In the genomic region with DNA sequence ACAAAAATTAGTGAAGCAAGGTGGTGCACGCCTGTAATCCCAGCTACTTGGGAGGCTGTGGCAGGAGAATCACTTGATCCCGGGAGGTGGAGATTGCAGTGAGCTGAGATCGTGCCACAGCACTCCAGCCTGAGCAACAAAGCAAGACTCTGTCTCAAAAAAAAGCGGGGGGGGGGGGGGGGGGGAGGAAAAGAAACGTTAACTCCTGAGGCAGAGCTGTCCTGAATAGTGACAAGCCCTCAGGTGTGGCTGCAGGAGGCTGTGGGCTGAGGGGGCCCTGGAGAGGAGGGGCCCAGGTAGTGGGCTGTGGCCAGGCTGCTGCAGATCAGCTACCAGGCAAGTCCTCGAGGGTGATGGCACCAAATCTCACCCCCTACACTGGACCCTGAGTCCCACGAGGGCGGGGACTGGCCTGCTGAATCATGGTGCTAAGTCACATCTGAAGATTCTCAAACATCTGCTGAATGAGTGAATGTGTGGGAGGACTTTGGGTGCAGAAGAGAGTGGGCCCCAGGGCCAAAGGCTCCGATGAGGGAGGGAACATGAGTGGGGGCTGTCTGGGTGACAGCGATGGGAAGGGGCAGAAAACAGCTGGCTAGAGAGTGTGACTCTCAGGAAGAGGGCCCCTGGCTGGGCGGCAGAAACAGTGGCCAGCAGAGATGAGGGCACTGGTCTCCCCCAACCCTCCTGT, we compare ENCODE assay signal across 27 cellular contexts. TPM values are rescaled to one million over a fixed set of nuclear protein-coding genes. Genes with fewer than 3 reads are reported as not detected.
DNase-seq lines count a peak whose midpoint lies in the region; ATAC-seq and TF ChIP-seq lines count a peak whose summit lies in the region.
"Had no signal": no experiment of that assay in that cellular context is flagged by ENCODE, and none has a peak within 500 bp of the region (broad histone marks: within the 10 kb centered on the region; RNA-seq: fewer than 3 reads in every experiment).

No MANE protein-coding gene starts in this region.

- H2AFZ ChIP-seq in ACC112 (ENCODE audit: low read length, unreplicated experiment) = peak overlapping the region; percentile 12
- H2AFZ ChIP-seq in GM23338 = no peak overlapping the region

- POLR2A ChIA-PET in Panc1 (lab: Charles Lee) = no interaction called here

- H3K4me3 Mint-ChIP-seq in GM23338 = no peak overlapping the region
- H3K4me3 Mint-ChIP-seq: activated naive CD8-positive, alpha-beta T cell treated with anti-CD3 and anti-CD28 coated beads for 36 hours; mesothelial cell of epicardium; naive thymus-derived CD8-positive, alpha-beta T cell; stimulated activated memory B cell treated with anti-CD40 and anti-IgM and Interleukin-4, amounts not matched to agents 10 μg/mL and 1 μg/mL and 100 μg/mL, for 72 hours had no signal

- no peaks in the 10 kb centered on the region for H3F3A ChIP-seq in GM23338 (replicated peaks; ENCODE audit: low read depth)

- H3K4me3 ChIP-seq in ACC112 (ENCODE audit: low read depth, low read length) = peak overlapping the region; percentile 16; the same call in 1 of the 2 replicates
- no peak overlapping the region for H3K4me3 ChIP-seq in GM23338
- H3K4me3 ChIP-seq in Panc1 (ENCODE audit: low read depth in 2 of 2, low read length in 2 of 2) = no peak overlapping the region
- no peak overlapping the region for H3K4me3 ChIP-seq in fibroblast of mammary gland (ENCODE audit: control insufficient read depth, low read depth, low read length)
- no peak overlapping the region for H3K4me3 ChIP-seq in testis
- no peak overlapping the region for H3K4me3 ChIP-seq in esophagus squamous epithelium
- H3K4me3 ChIP-seq: spleen, suprapubic skin, uterus had no signal

- H3K36me3 Mint-ChIP-seq in GM23338 (ENCODE audit: low read depth) = peaks cover 43% of the 10 kb centered on the region
- H3K36me3 Mint-ChIP-seq: activated naive CD8-positive, alpha-beta T cell treated with anti-CD3 and anti-CD28 coated beads for 36 hours; naive thymus-derived CD8-positive, alpha-beta T cell; stimulated activated memory B cell treated with anti-CD40 and anti-IgM and Interleukin-4, amounts not matched to agents 10 μg/mL and 1 μg/mL and 100 μg/mL, for 72 hours had no signal

- no peaks in the 10 kb centered on the region for H3K79me2 ChIP-seq in ACC112 (ENCODE audit: control insufficient read depth, insufficient read depth, low read length, unreplicated experiment)
- no peaks in the 10 kb centered on the region for H3K79me2 ChIP-seq in GM23338 (replicated peaks; ENCODE audit: insufficient read depth)

- BruUV-seq in Panc1 (replicated peaks; lab: Mats Ljungman, UMichigan) = no TSS peak

- H3K4me1 ChIP-seq in ACC112 (ENCODE audit: control insufficient read depth, insufficient read depth, low read length, unreplicated experiment) = peaks cover 13% of the 10 kb centered on the region
- no peaks in the 10 kb centered on the region for H3K4me1 ChIP-seq in GM23338 (ENCODE audit: insufficient read depth)
- H3K4me1 ChIP-seq in Panc1 (ENCODE audit: control insufficient read depth, insufficient read depth, low read length) = no peaks in the 10 kb centered on the region
- no peaks in the 10 kb centered on the region for H3K4me1 ChIP-seq in testis
- H3K4me1 ChIP-seq in esophagus squamous epithelium = no peaks in the 10 kb centered on the region
- H3K4me1 ChIP-seq: spleen, suprapubic skin, uterus had no signal

- H3K36me3 ChIP-seq in ACC112 (ENCODE audit: insufficient read depth, low read length) (no peaks in the 10 kb centered on the region), GM23338 (ENCODE audit: insufficient read depth) (no peaks in the 10 kb centered on the region), Panc1 (ENCODE audit: control insufficient read depth, insufficient read depth, low read length) (no peaks in the 10 kb centered on the region), testis (ENCODE audit: low read depth, missing control alignments) (no peaks in the 10 kb centered on the region), esophagus squamous epithelium (no peaks in the 10 kb centered on the region)
- H3K36me3 ChIP-seq: spleen, suprapubic skin, uterus had no signal

- TF ChIP-seq CTCF in GM23338 (conservative IDR thresholded peaks at IDR 0.05; ENCODE audit: low read depth in 2 of 2) (no peak), Panc1 (IDR thresholded peaks at IDR 0.05) (no peak), fibroblast of mammary gland (conservative IDR thresholded peaks at IDR 0.05; ENCODE audit: control insufficient read depth, insufficient read depth, low read depth, low read length) (no peak), testis (IDR thresholded peaks at IDR 0.05) (no peak), esophagus squamous epithelium (IDR thresholded peaks at IDR 0.05) (no peak)

- WGBS in testis, 2 donors = 70 to 85% methylated on average over 7 to 11 of the region's 11 CpGs
- WGBS in esophagus squamous epithelium, 2 donors = 54 to 62% methylated on average over 6 to 8 of the region's 11 CpGs

- H3K27me3 Mint-ChIP-seq in GM23338 (ENCODE audit: insufficient read depth, low read depth, poor library complexity) = no peaks in the 10 kb centered on the region
- H3K27me3 Mint-ChIP-seq: activated naive CD8-positive, alpha-beta T cell treated with anti-CD3 and anti-CD28 coated beads for 36 hours; naive thymus-derived CD8-positive, alpha-beta T cell had no signal

- no peaks in the 10 kb centered on the region for H3K9me3 Mint-ChIP-seq in GM23338
- H3K9me3 Mint-ChIP-seq: activated naive CD8-positive, alpha-beta T cell treated with anti-CD3 and anti-CD28 coated beads for 36 hours; mesothelial cell of epicardium; naive thymus-derived CD8-positive, alpha-beta T cell; stimulated activated memory B cell treated with anti-CD40 and anti-IgM and Interleukin-4, amounts not matched to agents 10 μg/mL and 1 μg/mL and 100 μg/mL, for 72 hours had no signal

- H3K4me2 ChIP-seq in GM23338 = no peak overlapping the region

- H3K9me3 ChIP-seq in Panc1 (ENCODE audit: control insufficient read depth, insufficient read depth, low read depth, low read length) (no peaks in the 10 kb centered on the region), testis (no peaks in the 10 kb centered on the region), esophagus squamous epithelium (no peaks in the 10 kb centered on the region)
- H3K9me3 ChIP-seq: suprapubic skin, uterus had no signal

- no peaks in the 10 kb centered on the region; the same call in none of the 2 replicates for H4K20me1 ChIP-seq in GM23338 (replicated peaks; ENCODE audit: insufficient read depth)

- H3K4me1 Mint-ChIP-seq in GM23338 = peaks cover 2% of the 10 kb centered on the region; the same call in 1 of the 3 replicates
- H3K4me1 Mint-ChIP-seq: mesothelial cell of epicardium; stimulated activated memory B cell treated with anti-CD40 and anti-IgM and Interleukin-4, amounts not matched to agents 10 μg/mL and 1 μg/mL and 100 μg/mL, for 72 hours had no signal

- H3K27me3 ChIP-seq in ACC112 (ENCODE audit: insufficient read depth, low read length) = no peaks in the 10 kb centered on the region
- H3K27me3 ChIP-seq in GM23338 (ENCODE audit: insufficient read depth) = no peaks in the 10 kb centered on the region
- H3K27me3 ChIP-seq in Panc1 (ENCODE audit: control insufficient read depth, insufficient read depth, low read length) = no peaks in the 10 kb centered on the region
- no peaks in the 10 kb centered on the region for H3K27me3 ChIP-seq in testis
- no peaks in the 10 kb centered on the region for H3K27me3 ChIP-seq in esophagus squamous epithelium
- H3K27me3 ChIP-seq: spleen, uterus had no signal

- CTCF ChIA-PET in Panc1 (lab: Charles Lee) = interaction anchor here (0.6 kb wide), 1 partner anchor 923 kb away, joined by 7 read pairs; no protein-coding TSS in a partner anchor

- intact Hi-C loops in Panc1 (cut with micrococcal nuclease; ENCODE audit: unreplicated experiment) (no loop called here), testis (cut with DNase I; ENCODE audit: low total_unique reads) (no loop called here), esophagus squamous epithelium (cut with DNase I) (no loop called here)

- H3K27ac Mint-ChIP-seq in GM23338 = peak overlapping the region; percentile 33; the same call in 1 of the 2 replicates
- H3K27ac Mint-ChIP-seq: activated naive CD8-positive, alpha-beta T cell treated with anti-CD3 and anti-CD28 coated beads for 36 hours; mesothelial cell of epicardium; naive thymus-derived CD8-positive, alpha-beta T cell; stimulated activated memory B cell treated with anti-CD40 and anti-IgM and Interleukin-4, amounts not matched to agents 10 μg/mL and 1 μg/mL and 100 μg/mL, for 72 hours had no signal

- TF ChIP-seq POLR2A in testis (IDR thresholded peaks at IDR 0.05) = no peak
- TF ChIP-seq POLR2A in esophagus squamous epithelium (IDR thresholded peaks at IDR 0.05) = no peak

- H3K27ac ChIP-seq in ACC112 (ENCODE audit: low read depth, low read length) = no peak overlapping the region
- no peak overlapping the region for H3K27ac ChIP-seq in GM23338 (ENCODE audit: low read depth)
- H3K27ac ChIP-seq in Panc1 (ENCODE audit: low read length) = no peak overlapping the region
- H3K27ac ChIP-seq in testis = no peak overlapping the region
- H3K27ac ChIP-seq in esophagus squamous epithelium = no peak overlapping the region
- H3K27ac ChIP-seq: C4-2B, spleen, suprapubic skin, uterus, WERI-Rb-1 had no signal

- in situ Hi-C loops in Panc1 (cut with HindIII; ENCODE audit: low pct_unique_long_range_greater_than_20kb, low sequenced_read_pairs) = no loop called here

- DNase-seq in GM23338 (ENCODE audit: low spot score) (no peak), Panc1 (ENCODE audit: low read depth, low spot score) (no peak), fibroblast of mammary gland (ENCODE audit: low read depth) (peak; percentile 43), testis (no peak), esophagus squamous epithelium (lab: John Stamatoyannopoulos, UW) (no peak)
- DNase-seq: activated CD8-positive, alpha-beta memory T cell treated with anti-CD3 and anti-CD28 coated beads, Interleukin-2, amount 50 U/mL, for 48 hours; activated effector memory CD4-positive, alpha-beta T cell treated with Interleukin-2 at 50 U/mL for 16 hours; activated naive CD8-positive, alpha-beta T cell treated with anti-CD3 and anti-CD28 coated beads for 36 hours; cerebellar nuclear complex; DMS79 treated with DMSO at 0.1 percent for 48 hours; foreskin melanocyte; islet precursor cell; left ventricle myocardium superior; naive thymus-derived CD8-positive, alpha-beta T cell; NCI-H1694; spleen; stimulated activated CD4-positive, alpha-beta T cell treated with anti-CD3 and anti-CD28 coated beads, Interleukin-2, amount 100 ng/mL, for 48 hours; uterus had no signal

- H3K9me2 ChIP-seq in GM23338 (ENCODE audit: insufficient read depth) = no peaks in the 10 kb centered on the region

- ATAC-seq in GM23338 = no peak
- ATAC-seq in Panc1 = peak; percentile 27; the same call in 1 of the 2 replicates
- no peak for ATAC-seq in HG03045 (IDR thresholded peaks at IDR 0.05; ENCODE audit: unreplicated experiment)
- ATAC-seq in HG03571 (IDR thresholded peaks at IDR 0.05; ENCODE audit: unreplicated experiment) = no peak
- ATAC-seq: left ventricle myocardium superior; naive thymus-derived CD8-positive, alpha-beta T cell; stimulated activated memory B cell treated with anti-CD40 and anti-IgM and Interleukin-4, amounts not matched to agents 10 μg/mL and 1 μg/mL and 100 μg/mL, for 72 hours had no signal

RNA-seq across cellular contexts. Expression of a gene that starts 24.6 kb away (rescaled TPM):
- total RNA-seq in GM23338 (2014; rRNA removed; shearing (Covaris generic)) = 33.1 and 37.3 TPM in 2 replicates
- polyA plus RNA-seq in GM23338 (2016; fragmentation: Nextera tagmentation; extraction: Ambion mirVana) (11.0 and 11.5 TPM in 2 replicates), testis (ENCODE audit: insufficient read depth, low read depth, low replicate concordance) (87.3 TPM)
- total RNA-seq in Panc1 (2021; ENCODE audit: unreplicated experiment) (4.9 TPM), testis (10 to 100 TPM; 30.3 to 60.8 TPM), esophagus squamous epithelium (under 1 TPM in 2 of 4 donors, not detected in 2; 0.19 to 0.42 TPM)
- polyA plus RNA-seq in Panc1 (2012; ENCODE audit: insufficient read length) = 4.0 TPM
- total RNA-seq: mesothelial cell of epicardium, osteocyte, suprapubic skin had no signal

RNA-seq across cellular contexts. Expression of a gene that starts 51.4 kb away (rescaled TPM):
- total RNA-seq in GM23338 (2014; rRNA removed; shearing (Covaris generic)) = 34.3 and 42.5 TPM in 2 replicates
- polyA plus RNA-seq in GM23338 (2016; fragmentation: Nextera tagmentation; extraction: Ambion mirVana) = 5.1 and 6.2 TPM in 2 replicates
- total RNA-seq in Panc1 (2021; ENCODE audit: unreplicated experiment) = 0.62 TPM
- polyA plus RNA-seq in Panc1 (2012; ENCODE audit: insufficient read length) = 0.28 TPM
- 10 to 100 TPM; 43.8 to 87.4 TPM for total RNA-seq in testis
- polyA plus RNA-seq in testis (ENCODE audit: insufficient read depth, low read depth, low replicate concordance) = 31.7 TPM
- total RNA-seq in esophagus squamous epithelium = 1 to 10 TPM in 1 of 4 donors, under 1 TPM in 3; 0.08 to 1.1 (median 0.37) TPM
- polyA plus RNA-seq: naive thymus-derived CD8-positive, alpha-beta T cell had no signal

RNA-seq across cellular contexts. Expression of a gene that starts 57.3 kb away (rescaled TPM):
- total RNA-seq in GM23338 (2014; rRNA removed; shearing (Covaris generic)) = 50.8 and 61.2 TPM in 2 replicates
- polyA plus RNA-seq in GM23338 (2016; fragmentation: Nextera tagmentation; extraction: Ambion mirVana) = 18.7 and 19.4 TPM in 2 replicates
- total RNA-seq in Panc1 (2021; ENCODE audit: unreplicated experiment) = 15.7 TPM
- 16.9 TPM for polyA plus RNA-seq in Panc1 (2012; ENCODE audit: insufficient read length)
- total RNA-seq in testis = 10 to 100 TPM; 63.2 to 64.8 TPM
- polyA plus RNA-seq in testis (ENCODE audit: insufficient read depth, low read depth, low replicate concordance) = 47.4 TPM
- total RNA-seq in esophagus squamous epithelium = 10 to 100 TPM; 13.2 to 24.3 (median 16.2) TPM

RNA-seq across cellular contexts. Expression of a gene that starts 59.5 kb away (rescaled TPM):
- 113 and 151 TPM in 2 replicates for total RNA-seq in GM23338 (2014; rRNA removed; shearing (Covaris generic))
- 206 and 215 TPM in 2 replicates for polyA plus RNA-seq in GM23338 (2016; fragmentation: Nextera tagmentation; extraction: Ambion mirVana)
- 69.1 TPM for total RNA-seq in Panc1 (2021; ENCODE audit: unreplicated experiment)
- polyA plus RNA-seq in Panc1 (2012; ENCODE audit: insufficient read length) = 192 TPM
- total RNA-seq in testis = 100 to 1,000 TPM; 143 to 196 TPM
- polyA plus RNA-seq in testis (ENCODE audit: insufficient read depth, low read depth, low replicate concordance) = 182 TPM
- 100 to 1,000 TPM in 3 of 4 donors, 10 to 100 TPM in 1; 47.4 to 113 (median 103) TPM for total RNA-seq in esophagus squamous epithelium

Comparison
In these comparisons a context has a peak if more than half of its experiments do, and no peak if none do; other contexts are left out.
1. RNA of a gene that starts 51.4 kb away (total RNA-seq): 43.8 to 87.4 TPM in testis and 34.3 to 42.5 TPM in GM23338; 0.08 to 1.1 TPM in esophagus squamous epithelium and 0.62 TPM in Panc1 (single experiment); every median in the first group is over 10 times any median in the second.